In the genomic region with DNA sequence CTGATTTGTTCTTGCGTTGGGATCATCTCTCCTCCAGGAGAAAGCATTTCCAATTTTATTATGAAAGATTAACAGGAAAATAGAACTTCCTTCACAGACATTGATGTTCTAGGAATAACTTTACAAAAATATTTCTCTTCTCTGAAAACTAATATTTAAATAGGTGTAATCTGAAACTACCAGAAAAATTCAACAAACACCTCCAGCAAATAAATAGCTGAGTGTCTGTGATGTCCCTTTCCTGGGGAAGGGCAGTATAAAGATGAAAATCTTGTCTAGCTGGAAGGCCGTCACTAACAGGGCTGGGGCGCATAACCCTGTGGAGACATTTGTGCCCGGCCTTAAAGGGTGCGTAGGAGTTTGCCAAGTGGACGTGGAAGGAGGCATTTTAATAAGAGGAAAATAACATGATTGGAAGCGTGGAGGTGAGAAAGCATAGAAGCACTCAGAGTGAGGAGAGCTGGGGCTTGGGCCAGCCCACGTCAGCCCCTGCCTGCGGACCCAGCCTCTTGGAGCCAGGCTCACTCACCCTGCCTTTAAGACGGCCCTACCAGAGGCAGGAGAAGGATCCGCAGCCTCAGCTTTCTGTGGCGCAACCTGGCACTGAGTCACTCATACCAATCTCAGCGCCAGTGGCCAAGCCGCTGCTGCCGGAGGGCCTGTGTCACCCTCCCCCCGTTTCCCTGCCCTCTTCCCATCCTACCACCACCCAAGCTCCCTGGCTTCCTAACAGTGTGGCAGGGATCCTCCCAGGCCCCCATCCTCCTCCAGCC, we compare ENCODE assay signal across 8 cellular contexts.
DNase-seq lines count a peak whose midpoint lies in the region; ATAC-seq and TF ChIP-seq lines count a peak whose summit lies in the region.

No MANE protein-coding gene starts in this region.

- CTCF ChIA-PET in RWPE1 (lab: Yijun Ruan, JAX): interaction anchor here (0.6 to 3.1 kb wide), 5 partner anchors 20 to 454 kb away, joined by 3 to 15 read pairs (median 5); no protein-coding TSS in a partner anchor

- TF ChIP-seq CTCF in RWPE1 (conservative IDR thresholded peaks at IDR 0.05; ENCODE audit: low read depth): no peak

- peak overlapping the region; percentile 97 for H3K27ac ChIP-seq in RWPE1

- DNase-seq in A172 (ENCODE audit: low spot score): peak; percentile 92
- peak; percentile 84 for DNase-seq in RWPE1 (ENCODE audit: low spot score)
- DNase-seq in T47D (ENCODE audit: low read depth in 1 of 2, low spot score in 1 of 2): peak; percentile 33 to 94
- peak; percentile 77 for DNase-seq in renal cortical epithelial cell (ENCODE audit: low read depth)
- no peak for DNase-seq in NCI-H524 treated with DMSO at 0.1 percent for 48 hours (lab: John Stamatoyannopoulos, UW)
- DNase-seq in GM19238 (ENCODE audit: insufficient read length, low spot score): no peak
- DNase-seq in COLO829 (ENCODE audit: low spot score): no peak

- in situ Hi-C loops in T47D (cut with HindIII; ENCODE audit: low pct_unique_long_range_greater_than_20kb, low sequenced_read_pairs): no loop called here

- peak; percentile 14 for ATAC-seq in GM21723 (IDR thresholded peaks at IDR 0.05; ENCODE audit: unreplicated experiment)

- POLR2A ChIA-PET in RWPE1 (lab: Yijun Ruan, JAX; ENCODE audit: low non-redundant PET): no interaction called here

Comparison
In these comparisons a context has a peak if more than half of its experiments do, and no peak if none do; other contexts are left out.
1. DNase-seq: peak in A172 (single experiment), RWPE1 (single experiment), T47D (2 of 2) and renal cortical epithelial cell (single experiment); none in NCI-H524 treated with DMSO at 0.1 percent for 48 hours (single experiment), GM19238 (single experiment) and COLO829 (single experiment).